ENCODE assay signal across 19 cellular contexts in the genomic region with DNA sequence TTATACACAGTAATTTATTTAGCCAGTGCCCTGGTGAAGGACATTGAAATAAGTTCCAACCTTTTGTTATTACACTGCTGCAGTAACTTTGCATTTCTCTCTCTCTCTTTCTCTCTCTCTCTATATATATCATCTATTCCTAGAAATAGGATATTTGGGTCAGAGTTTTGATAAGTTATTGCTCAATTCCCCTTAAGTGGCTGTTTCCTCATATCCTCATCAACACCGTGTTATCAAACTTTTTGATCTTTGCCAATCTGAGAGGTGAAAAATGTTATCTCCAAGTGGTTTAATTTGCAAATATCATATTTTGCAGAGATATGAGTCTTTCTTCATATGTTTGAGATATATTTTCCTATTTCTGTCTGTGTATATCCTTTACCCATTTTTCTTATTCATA. TPM values are rescaled to one million over a fixed set of nuclear protein-coding genes. Genes with fewer than 3 reads are reported as not detected.
DNase-seq lines count a peak whose midpoint lies in the region; ATAC-seq and TF ChIP-seq lines count a peak whose summit lies in the region.
"Had no signal": no experiment of that assay in that cellular context is flagged by ENCODE, and none has a peak within 500 bp of the region (broad histone marks: within the 10 kb centered on the region; RNA-seq: fewer than 3 reads in every experiment).

No MANE protein-coding gene starts in this region.

- H3K4me1 Mint-ChIP-seq in Caco-2 (ENCODE audit: low read depth, unreplicated experiment) (peaks cover 20% of the 10 kb centered on the region), T-helper 17 cell (peaks cover 24% of the 10 kb centered on the region), naive B cell (peaks cover 24 to 39% (median 27%) of the 10 kb centered on the region in 3 donors)

- H3K27me3 Mint-ChIP-seq in Caco-2 (ENCODE audit: insufficient read depth, unreplicated experiment): no peaks in the 10 kb centered on the region
- no peaks in the 10 kb centered on the region for H3K27me3 Mint-ChIP-seq in T-helper 17 cell
- H3K27me3 Mint-ChIP-seq in naive B cell: no peaks in the 10 kb centered on the region

- no TSS peak for BruUV-seq in Caco-2 (replicated peaks; lab: Mats Ljungman, UMichigan)

- no peak overlapping the region for H3K27ac ChIP-seq in lower lobe of right lung
- H3K27ac ChIP-seq: SJSA1 had no signal

- H3K4me3 Mint-ChIP-seq in Caco-2 (ENCODE audit: unreplicated experiment): peak overlapping the region; percentile 45
- peak overlapping the region; percentile 49 for H3K4me3 Mint-ChIP-seq in T-helper 17 cell
- H3K4me3 Mint-ChIP-seq in naive B cell: peak overlapping the region in 6 of 8 donors; percentile 16 to 95 (median 86)

- ATAC-seq in T-helper 17 cell (no peak), naive B cell (ENCODE audit: low read depth in 2 of 2) (no peak), esophagus mucosa (no peak), lower lobe of right lung (no peak), HG03342 (IDR thresholded peaks at IDR 0.05; ENCODE audit: unreplicated experiment) (no peak)
- ATAC-seq: A549 had no signal

- H3K27ac Mint-ChIP-seq in Caco-2 (ENCODE audit: unreplicated experiment) (peak overlapping the region; percentile 73), T-helper 17 cell (no peak overlapping the region), naive B cell (no peak overlapping the region)

- DNase-seq in SIG-M5 treated with dmso at 0.1 percent for 504 hours (lab: John Stamatoyannopoulos, UW; ENCODE audit: unreplicated experiment): peak; percentile 37
- no peak for DNase-seq in SIG-M5 (lab: John Stamatoyannopoulos, UW)
- no peak for DNase-seq in Caco-2
- no peak for DNase-seq in T-helper 17 cell
- no peak for DNase-seq in naive B cell
- DNase-seq in lower lobe of right lung: no peak
- DNase-seq: activated CD4-positive, CD25-positive, alpha-beta regulatory T cell; effector CD8-positive, alpha-beta T cell; foreskin fibroblast; Kasumi-1; NCI-H2029; NCI-H774 had no signal

- TF ChIP-seq CTCF in Caco-2 (IDR thresholded peaks at IDR 0.05; ENCODE audit: insufficient read depth in 1 of 2, low read depth in 1 of 2, low read length in 1 of 2, severe bottlenecking in 1 of 2, unreplicated experiment in 1 of 2) (no peak), lower lobe of right lung (IDR thresholded peaks at IDR 0.05) (no peak)

- intact Hi-C loops in Caco-2 (cut with micrococcal nuclease; ENCODE audit: unreplicated experiment): loop anchor here (5.0 kb wide), 1 partner anchor 446 kb away; the partner anchor contains the start of gene YTHDF2
- intact Hi-C loops in lower lobe of right lung (cut with DNase I): no loop called here

- H3K27me3 ChIP-seq in Caco-2 (replicated peaks; ENCODE audit: control insufficient read depth, insufficient read depth, low read length) (no peaks in the 10 kb centered on the region), lower lobe of right lung (ENCODE audit: low read depth) (no peaks in the 10 kb centered on the region)
- H3K27me3 ChIP-seq: breast epithelium, SJSA1 had no signal

- H3K36me3 Mint-ChIP-seq in Caco-2 (ENCODE audit: insufficient read depth, unreplicated experiment) (peaks cover 30% of the 10 kb centered on the region), T-helper 17 cell (ENCODE audit: low read depth) (peaks cover 5% of the 10 kb centered on the region), naive B cell (peaks cover 6 to 8% of the 10 kb centered on the region in 2 donors)

- POLR2A ChIA-PET in Caco-2 (lab: Charles Lee): no interaction called here

- H3K9me3 ChIP-seq in Caco-2: no peaks in the 10 kb centered on the region; the same call in 1 of the 2 replicates
- H3K9me3 ChIP-seq in T-helper 17 cell (ENCODE audit: control insufficient read depth, low read length, poor library complexity, severe bottlenecking): no peaks in the 10 kb centered on the region
- no peaks in the 10 kb centered on the region for H3K9me3 ChIP-seq in lower lobe of right lung
- H3K9me3 ChIP-seq: A549, breast epithelium, HAP-1, SJSA1 had no signal

- H3K4me3 ChIP-seq in Caco-2 (ENCODE audit: low read depth, low read length): no peak overlapping the region
- H3K4me3 ChIP-seq in lower lobe of right lung: no peak overlapping the region
- H3K4me3 ChIP-seq: A549, HAP-1, SJSA1, smooth muscle cell had no signal

- H3K4me1 ChIP-seq in Caco-2 (peaks cover 21% of the 10 kb centered on the region), lower lobe of right lung (peaks cover 27% of the 10 kb centered on the region)

- H3K9me3 Mint-ChIP-seq in Caco-2 (ENCODE audit: unreplicated experiment) (no peaks in the 10 kb centered on the region), naive B cell (no peaks in the 10 kb centered on the region)

- CTCF ChIA-PET in Caco-2 (lab: Charles Lee): interaction anchor here (0.6 to 2.5 kb wide), 3 partner anchors 19 to 301 kb away, joined by 4 to 22 read pairs (median 9); no protein-coding TSS in a partner anchor

- H3K36me3 ChIP-seq in Caco-2 (ENCODE audit: control insufficient read depth, insufficient read depth, low read length) (no peaks in the 10 kb centered on the region), lower lobe of right lung (peaks cover 8% of the 10 kb centered on the region)
- H3K36me3 ChIP-seq: breast epithelium had no signal

RNA-seq across cellular contexts. Expression of gene SRSF4, which starts 1.6 kb away (rescaled TPM):
- total RNA-seq in Caco-2 (2022): 44.1 and 45.8 TPM in 2 replicates
- 100 to 1,000 TPM in 1 of 2 donors, 10 to 100 TPM in 1; 88.8 to 103 TPM for total RNA-seq in T-helper 17 cell
- polyA plus RNA-seq in naive B cell (ENCODE audit: low read depth in 6 of 6): 10 to 100 TPM; 34.7 to 90.6 (median 68.5) TPM
- 47.6 TPM for total RNA-seq in esophagus mucosa
- 73.9 TPM for total RNA-seq in lower lobe of right lung

RNA-seq across cellular contexts. Expression of gene MECR, which starts 47.4 kb away (rescaled TPM):
- 21.5 and 23.1 TPM in 2 replicates for total RNA-seq in Caco-2 (2022)
- total RNA-seq in T-helper 17 cell: 1 to 10 TPM; 7.6 to 8.0 TPM
- polyA plus RNA-seq in naive B cell (ENCODE audit: low read depth in 6 of 6): 10 to 100 TPM in 5 of 6 donors, 1 to 10 TPM in 1; 9.6 to 16.9 (median 13.6) TPM
- 21.0 TPM for total RNA-seq in esophagus mucosa
- 16.9 TPM for total RNA-seq in lower lobe of right lung

RNA-seq across cellular contexts. Expression of gene PTPRU, which starts 53.0 kb away (rescaled TPM):
- total RNA-seq in Caco-2 (2022) (32.9 and 41.4 TPM in 2 replicates), T-helper 17 cell (not detected), esophagus mucosa (6.2 TPM), lower lobe of right lung (35.1 TPM)
- not detected for polyA plus RNA-seq in naive B cell (ENCODE audit: low read depth in 6 of 6)

RNA-seq across cellular contexts. Expression of gene TMEM200B, which starts 59.6 kb away (rescaled TPM):
- total RNA-seq in Caco-2 (2022): 3.3 TPM in 2 replicates
- total RNA-seq in T-helper 17 cell: not detected
- polyA plus RNA-seq in naive B cell (ENCODE audit: low read depth in 6 of 6): not detected
- total RNA-seq in esophagus mucosa: 1.4 TPM
- 4.3 TPM for total RNA-seq in lower lobe of right lung
